9 cellular contexts compared by ENCODE assay signal in genomic region chr12:120394483-120395367, GRCh38. TPM values are rescaled to one million over a fixed set of nuclear protein-coding genes. Genes with fewer than 3 reads are reported as not detected.
DNase-seq lines count a peak whose midpoint lies in the region; ATAC-seq and TF ChIP-seq lines count a peak whose summit lies in the region.
"Had no signal": no experiment of that assay in that cellular context is flagged by ENCODE, and none has a peak within 500 bp of the region (broad histone marks: within the 10 kb centered on the region; RNA-seq: fewer than 3 reads in every experiment).

No MANE protein-coding gene starts in this region.

- H3K23ac ChIP-seq in trophoblast cell (ENCODE audit: low read length), result no peak overlapping the region

- H3K4me1 ChIP-seq in HUES64 (ENCODE audit: insufficient read depth, low read length), result peaks cover 5% of the 10 kb centered on the region
- H3K4me1 ChIP-seq in esophagus squamous epithelium, result peaks cover 0 to 11% (median 5%) of the 10 kb centered on the region in 3 donors
- peaks cover 3 to 7% of the 10 kb centered on the region in 2 experiments for H3K4me1 ChIP-seq in trophoblast cell (ENCODE audit: control insufficient read depth in 1 of 2, insufficient read depth in 2 of 2, low read length in 2 of 2)

- H3K36me3 ChIP-seq in HUES64 (ENCODE audit: insufficient read depth, low read length) (no peaks in the 10 kb centered on the region), esophagus squamous epithelium (no peaks in the 10 kb centered on the region), trophoblast cell (ENCODE audit: control insufficient read depth in 1 of 2, insufficient read depth in 2 of 2, low read length in 2 of 2) (no peaks in the 10 kb centered on the region)

- no peaks in the 10 kb centered on the region for H3K9me3 ChIP-seq in HUES64 (ENCODE audit: insufficient read depth, low read depth, low read length)
- H3K9me3 ChIP-seq in esophagus squamous epithelium, result no peaks in the 10 kb centered on the region
- no peaks in the 10 kb centered on the region for H3K9me3 ChIP-seq in trophoblast cell (ENCODE audit: insufficient read depth, low read depth, low read length)

- H3K18ac ChIP-seq in trophoblast cell (ENCODE audit: low read length), result peak overlapping the region; percentile 4

- H3K9ac ChIP-seq in HUES64 (ENCODE audit: low read depth, low read length), result peak overlapping the region; percentile 39
- H3K9ac ChIP-seq in trophoblast cell (ENCODE audit: low read length), result peak overlapping the region; percentile 6

- H3K4me2 ChIP-seq in trophoblast cell (ENCODE audit: low read length), result peak overlapping the region; percentile 62

- H3K27ac ChIP-seq in HUES64 (ENCODE audit: low read depth, low read length) (peak overlapping the region; percentile 69), esophagus squamous epithelium (peak overlapping the region; percentile 5 to 40 (median 34)), trophoblast cell (ENCODE audit: low read depth, low read length) (peak overlapping the region; percentile 8)

- TF ChIP-seq POLR2A in esophagus squamous epithelium (IDR thresholded peaks at IDR 0.05) (no peak), erythroblast (IDR thresholded peaks at IDR 0.05; ENCODE audit: low read length) (no peak)

- 14% methylated on average over 18 of the region's 18 CpGs for whole genome bisulfite sequencing in HUES64
- 25 to 30% methylated on average over 6 to 10 of the region's 18 CpGs for WGBS in esophagus squamous epithelium, 2 donors
- WGBS in trophoblast cell (ENCODE audit: extremely low coverage, insufficient coverage, insufficient read length), result no CpG with 5 or more reads among the region's 18 CpGs

- H4K91ac ChIP-seq in trophoblast cell (ENCODE audit: low read depth, low read length), result peak overlapping the region; percentile 57

- no peaks in the 10 kb centered on the region for H3K79me1 ChIP-seq in trophoblast cell (ENCODE audit: low read length)

- H2BK12ac ChIP-seq in trophoblast cell (ENCODE audit: low read length), result no peak overlapping the region

- peak overlapping the region; percentile 34 for H4K12ac ChIP-seq in trophoblast cell (ENCODE audit: low read depth, low read length)

- H3K27me3 ChIP-seq in HUES64 (ENCODE audit: insufficient read depth, low read length), result no peaks in the 10 kb centered on the region
- peaks cover 0 to 41% (median 0%) of the 10 kb centered on the region in 4 donors for H3K27me3 ChIP-seq in esophagus squamous epithelium
- no peaks in the 10 kb centered on the region for H3K27me3 ChIP-seq in trophoblast cell (ENCODE audit: insufficient read depth, low read length)

- no peak overlapping the region for H2AK5ac ChIP-seq in trophoblast cell (ENCODE audit: low read length)

- no peak for TF ChIP-seq CTCF in esophagus squamous epithelium (IDR thresholded peaks at IDR 0.05)

- no peak overlapping the region for H2BK5ac ChIP-seq in trophoblast cell (ENCODE audit: low read depth, low read length, poor library complexity)

- no peak for ATAC-seq in HG03432 (IDR thresholded peaks at IDR 0.05; ENCODE audit: unreplicated experiment)
- ATAC-seq: left lobe of liver had no signal

- peak overlapping the region; percentile 12 for H3K14ac ChIP-seq in trophoblast cell (ENCODE audit: low read length)

- H2BK120ac ChIP-seq in trophoblast cell (ENCODE audit: insufficient read depth, low read length, poor library complexity), result no peak overlapping the region

- peak; percentile 14 for DNase-seq in NCI-H748 treated with DMSO at 0.1 percent for 48 hours (lab: John Stamatoyannopoulos, UW)
- DNase-seq in esophagus squamous epithelium (lab: John Stamatoyannopoulos, UW), result no peak
- peak; percentile 73 to 87 for DNase-seq in trophoblast cell
- no peak for DNase-seq in MV-4-11 (lab: John Stamatoyannopoulos, UW)
- no peak for DNase-seq in activated effector memory CD4-positive, alpha-beta T cell treated with Interleukin-2 at 50 U/mL for 16 hours
- DNase-seq in erythroblast (lab: John Stamatoyannopoulos, UW), result no peak

- intact Hi-C loops in esophagus squamous epithelium (cut with DNase I), result no loop called here

- H4K8ac ChIP-seq in trophoblast cell (ENCODE audit: low read depth, low read length), result peak overlapping the region; percentile 80

- H3K4me3 ChIP-seq in HUES64 (ENCODE audit: low read length) (peak overlapping the region; percentile 18), esophagus squamous epithelium (peak overlapping the region in 3 of 4 donors; percentile 8 to 34 (median 15)), trophoblast cell (ENCODE audit: low read depth, low read length) (no peak overlapping the region)

- H3K4ac ChIP-seq in trophoblast cell (ENCODE audit: low read depth, low read length), result no peak overlapping the region

- no peaks in the 10 kb centered on the region for H3K79me2 ChIP-seq in trophoblast cell (ENCODE audit: control insufficient read depth, insufficient read depth, low read length, poor library complexity)

- peak overlapping the region; percentile 30 for H2AFZ ChIP-seq in trophoblast cell (ENCODE audit: insufficient read depth, low read length, poor library complexity)

RNA-seq across cellular contexts. Expression of gene MSI1, which starts 25.8 kb away (rescaled TPM):
- 27.8 TPM for polyA plus RNA-seq in HUES64 (2013, experiment 1 of 2)
- polyA plus RNA-seq in HUES64 (2013, experiment 2 of 2), result 32.8 TPM
- total RNA-seq in esophagus squamous epithelium, result under 1 TPM in 2 of 4 donors, not detected in 2; 0.09 to 0.19 TPM
- 6.1 and 6.8 TPM in 2 replicates for polyA plus RNA-seq in trophoblast cell (2013)
- total RNA-seq: left lobe of liver had no signal

RNA-seq across cellular contexts. Expression of gene COX6A1, which starts 43.2 kb away (rescaled TPM):
- polyA plus RNA-seq in HUES64 (2013, experiment 1 of 2), result 574 TPM
- 581 TPM for polyA plus RNA-seq in HUES64 (2013, experiment 2 of 2)
- 100 to 1,000 TPM; 515 to 809 (median 685) TPM for total RNA-seq in esophagus squamous epithelium
- 832 and 878 TPM in 2 replicates for polyA plus RNA-seq in trophoblast cell (2013)

RNA-seq across cellular contexts. Expression of gene TRIAP1, which starts 51.5 kb away (rescaled TPM):
- 70.9 TPM for polyA plus RNA-seq in HUES64 (2013, experiment 1 of 2)
- polyA plus RNA-seq in HUES64 (2013, experiment 2 of 2), result 64.8 TPM
- total RNA-seq in esophagus squamous epithelium, result 10 to 100 TPM in 3 of 4 donors, 1 to 10 TPM in 1; 7.1 to 39.3 (median 23.3) TPM
- 63.0 and 63.9 TPM in 2 replicates for polyA plus RNA-seq in trophoblast cell (2013)

RNA-seq across cellular contexts. Expression of gene GATC, which starts 51.5 kb away (rescaled TPM):
- polyA plus RNA-seq in HUES64 (2013, experiment 1 of 2), result 12.6 TPM
- 14.1 TPM for polyA plus RNA-seq in HUES64 (2013, experiment 2 of 2)
- 10 to 100 TPM in 3 of 4 donors, 1 to 10 TPM in 1; 8.1 to 19.8 (median 14.2) TPM for total RNA-seq in esophagus squamous epithelium
- polyA plus RNA-seq in trophoblast cell (2013), result 18.2 and 18.5 TPM in 2 replicates

Comparison
In these comparisons a context has a peak if more than half of its experiments do, and no peak if none do; other contexts are left out.
1. H3K27ac ChIP-seq: peak in every context shown above with its lines; median percentile 69 in HUES64; 34 in esophagus squamous epithelium; 8 in trophoblast cell.
2. DNase-seq: peak in NCI-H748 treated with DMSO at 0.1 percent for 48 hours (single experiment) and trophoblast cell (2 of 2); none in esophagus squamous epithelium (single experiment), MV-4-11 (single experiment), activated effector memory CD4-positive, alpha-beta T cell treated with Interleukin-2 at 50 U/mL for 16 hours (single experiment) and erythroblast (0 of 2).